ENCODE assay signal across 21 cellular contexts in the genomic region with DNA sequence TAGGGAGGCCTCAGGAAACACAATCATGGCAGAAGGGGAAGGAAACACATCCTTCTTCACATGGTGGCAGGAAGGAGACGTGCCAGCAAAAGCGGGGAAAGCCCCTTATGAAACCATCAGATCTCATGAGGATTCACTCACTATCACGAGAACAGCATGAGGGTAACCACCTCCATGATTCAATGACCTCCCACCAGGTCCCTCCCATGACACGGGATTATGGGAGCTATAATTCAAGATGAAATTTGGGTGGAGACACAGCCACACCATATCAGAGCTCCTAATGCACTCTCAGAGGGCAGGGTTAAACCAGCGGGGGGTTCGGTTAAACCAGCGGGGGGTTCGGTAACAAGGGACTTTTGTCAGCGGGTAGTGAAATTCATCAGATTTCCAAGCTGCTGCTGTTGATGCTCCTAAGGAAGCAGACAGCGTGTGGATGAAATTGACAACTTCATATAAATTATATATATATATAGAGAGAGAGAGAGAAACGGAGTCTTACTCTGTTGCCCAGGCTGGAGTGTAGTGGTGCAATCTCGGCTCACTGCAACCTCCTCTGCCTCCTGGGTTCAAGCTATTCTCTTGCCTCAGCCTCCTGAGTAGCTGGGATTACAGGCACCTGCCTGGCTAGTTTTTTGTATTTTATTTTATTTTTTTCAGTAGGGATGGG. TPM values are rescaled to one million over a fixed set of nuclear protein-coding genes. Genes with fewer than 3 reads are reported as not detected.
DNase-seq lines count a peak whose midpoint lies in the region; ATAC-seq and TF ChIP-seq lines count a peak whose summit lies in the region.
"Had no signal": no experiment of that assay in that cellular context is flagged by ENCODE, and none has a peak within 500 bp of the region (broad histone marks: within the 10 kb centered on the region; RNA-seq: fewer than 3 reads in every experiment).

No MANE protein-coding gene starts in this region.

- H3K36me3 ChIP-seq in PC-9 (ENCODE audit: low read depth) (peaks cover 15% of the 10 kb centered on the region), esophagus muscularis mucosa (peaks cover 18 to 28% (median 19%) of the 10 kb centered on the region in 4 donors), tibial artery (peaks cover 17 to 23% (median 18%) of the 10 kb centered on the region in 3 donors)

- DNase-seq in Calu3 (no peak), PC-9 (no peak), endothelial cell (ENCODE audit: low spot score) (no peak), neural crest cell (ENCODE audit: low read depth, low spot score) (no peak), esophagus muscularis mucosa (ENCODE audit: extremely low spot score) (no peak), tibial artery (no peak), NCI-H345 treated with DMSO at 0.1 percent for 48 hours (lab: John Stamatoyannopoulos, UW; ENCODE audit: unreplicated experiment) (no peak)
- DNase-seq in stimulated activated naive CD8-positive, alpha-beta T cell treated with anti-CD3 and anti-CD28 coated beads, Interleukin-15, amount 100 ng/mL, for 72 hours, result no peak
- DNase-seq: activated CD4-positive, CD25-positive, alpha-beta regulatory T cell; activated CD8-positive, alpha-beta memory T cell treated with anti-CD3 and anti-CD28 coated beads for 24 hours; effector CD4-positive, alpha-beta T cell; GF-D8; hypothalamus; naive thymus-derived CD4-positive, alpha-beta T cell; NCI-H187 treated with DMSO at 0.1 percent for 48 hours; NCI-H524; posterior cingulate gyrus; stimulated activated CD4-positive, alpha-beta T cell treated with anti-CD3 and anti-CD28 coated beads, Interleukin-4, amount 100 ng/mL, for 24 hours; testis had no signal

- peaks cover 19% of the 10 kb centered on the region for H3K4me1 Mint-ChIP-seq in Calu3 (ENCODE audit: low read depth, unreplicated experiment)
- peaks cover 60% of the 10 kb centered on the region for H3K4me1 Mint-ChIP-seq in endothelial cell (ENCODE audit: unreplicated experiment)
- peaks cover 44% of the 10 kb centered on the region for H3K4me1 Mint-ChIP-seq in neural crest cell
- H3K4me1 Mint-ChIP-seq in stimulated activated naive CD8-positive, alpha-beta T cell treated with anti-CD3 and anti-CD28 coated beads, Interleukin-15, amount 100 ng/mL, for 72 hours, result peaks cover 39% of the 10 kb centered on the region

- no peak for TF ChIP-seq POLR2A in esophagus muscularis mucosa (IDR thresholded peaks at IDR 0.05; ENCODE audit: low read depth)

- no peak overlapping the region for H3K4me2 ChIP-seq in PC-9

- TF ChIP-seq CTCF in Calu3 (IDR thresholded peaks at IDR 0.05; ENCODE audit: unreplicated experiment) (no peak), PC-9 (conservative IDR thresholded peaks at IDR 0.05) (no peak), endothelial cell (IDR thresholded peaks at IDR 0.05; ENCODE audit: unreplicated experiment) (no peak), neural crest cell (conservative IDR thresholded peaks at IDR 0.05) (no peak), esophagus muscularis mucosa (IDR thresholded peaks at IDR 0.05) (no peak), tibial artery (IDR thresholded peaks at IDR 0.05) (no peak)

- peaks cover 46% of the 10 kb centered on the region for H3K4me1 ChIP-seq in PC-9 (replicated peaks; ENCODE audit: insufficient read depth)
- H3K4me1 ChIP-seq in esophagus muscularis mucosa, result peaks cover 20 to 42% (median 33%) of the 10 kb centered on the region in 4 donors
- H3K4me1 ChIP-seq in tibial artery, result peaks cover 0 to 27% (median 17%) of the 10 kb centered on the region in 4 donors

- intact Hi-C loops in Calu3 (cut with micrococcal nuclease; ENCODE audit: unreplicated experiment) (no loop called here), PC-9 (cut with micrococcal nuclease; ENCODE audit: unreplicated experiment) (no loop called here), esophagus muscularis mucosa (cut with DNase I) (no loop called here), tibial artery (cut with DNase I; ENCODE audit: low total_unique reads) (no loop called here)

- H3K27ac ChIP-seq in PC-9 (peak overlapping the region; percentile 37; the same call in 1 of the 2 replicates), esophagus muscularis mucosa (replicated peaks in 1 of 4) (no peak overlapping the region), tibial artery (no peak overlapping the region)
- H3K27ac ChIP-seq: testis had no signal

- no peaks in the 10 kb centered on the region for H3K9me2 ChIP-seq in PC-9 (ENCODE audit: insufficient read depth)

- H3K79me2 ChIP-seq in PC-9 (ENCODE audit: low read depth), result peaks cover 34% of the 10 kb centered on the region

- CTCF ChIA-PET in Calu3 (lab: Charles Lee), result no interaction called here
- CTCF ChIA-PET in PC-9 (lab: Charles Lee), result no interaction called here

- H3K9me3 Mint-ChIP-seq in Calu3 (ENCODE audit: low read depth, unreplicated experiment), result no peaks in the 10 kb centered on the region
- no peaks in the 10 kb centered on the region for H3K9me3 Mint-ChIP-seq in endothelial cell (ENCODE audit: unreplicated experiment)
- H3K9me3 Mint-ChIP-seq in neural crest cell, result no peaks in the 10 kb centered on the region
- peaks cover 0 to 10% of the 10 kb centered on the region in 2 donors for H3K9me3 Mint-ChIP-seq in stimulated activated naive CD8-positive, alpha-beta T cell treated with anti-CD3 and anti-CD28 coated beads, Interleukin-15, amount 100 ng/mL, for 72 hours
- H3K9me3 Mint-ChIP-seq: naive thymus-derived CD4-positive, alpha-beta T cell; T-helper 2 cell treated with Interferon-gamma antibody and Interleukin-4, amounts not matched to agents 5 μg/mL and 100 μg/mL, for 36 hours had no signal

- no peaks in the 10 kb centered on the region for H3K27me3 ChIP-seq in PC-9 (ENCODE audit: insufficient read depth, low read depth)
- no peaks in the 10 kb centered on the region for H3K27me3 ChIP-seq in esophagus muscularis mucosa
- no peaks in the 10 kb centered on the region for H3K27me3 ChIP-seq in tibial artery
- H3K27me3 ChIP-seq: testis had no signal

- H3F3A ChIP-seq in PC-9 (ENCODE audit: insufficient read depth, low read depth), result peaks cover 59% of the 10 kb centered on the region

- H3K4me3 ChIP-seq in PC-9 (no peak overlapping the region), esophagus muscularis mucosa (no peak overlapping the region), tibial artery (no peak overlapping the region)
- H3K4me3 ChIP-seq: testis had no signal

- H3K9me3 ChIP-seq in PC-9 (ENCODE audit: insufficient read depth, low read depth), result no peaks in the 10 kb centered on the region
- H3K9me3 ChIP-seq in esophagus muscularis mucosa, result no peaks in the 10 kb centered on the region
- no peaks in the 10 kb centered on the region for H3K9me3 ChIP-seq in tibial artery
- H3K9me3 ChIP-seq: testis had no signal

- BruUV-seq in Calu3 (replicated peaks; lab: Mats Ljungman, UMichigan), result no TSS peak
- BruUV-seq in PC-9 (replicated peaks; lab: Mats Ljungman, UMichigan), result no TSS peak

- H3K27ac Mint-ChIP-seq in Calu3 (ENCODE audit: unreplicated experiment) (peak overlapping the region; percentile 50), endothelial cell (ENCODE audit: unreplicated experiment) (peak overlapping the region; percentile 86), neural crest cell (ENCODE audit: unreplicated experiment) (no peak overlapping the region)
- no peak overlapping the region for H3K27ac Mint-ChIP-seq in stimulated activated naive CD8-positive, alpha-beta T cell treated with anti-CD3 and anti-CD28 coated beads, Interleukin-15, amount 100 ng/mL, for 72 hours
- H3K27ac Mint-ChIP-seq: activated T-helper 1 cell treated with anti-CD3 and anti-CD28 coated beads, Interleukin-12 subunit alpha, Interleukin-12 subunit beta, Interleukin-2, Interleukin-4 antibody, amounts not matched to agents 30 ng/mL and 10 ng/mL and 1 ng/mL, durations not matched to agents 14 hours and 24 hours and 36 hours; naive thymus-derived CD4-positive, alpha-beta T cell; T-helper 2 cell treated with Interferon-gamma antibody and Interleukin-4, amounts not matched to agents 5 μg/mL and 100 μg/mL, for 36 hours had no signal

- 78% methylated on average over 12 of the region's 12 CpGs for WGBS in esophagus muscularis mucosa

- TF ChIP-seq EP300 in esophagus muscularis mucosa (IDR thresholded peaks at IDR 0.05), result no peak

- ATAC-seq in stimulated activated naive CD8-positive, alpha-beta T cell treated with anti-CD3 and anti-CD28 coated beads, Interleukin-15, amount 100 ng/mL, for 72 hours, result no peak
- ATAC-seq: naive thymus-derived CD4-positive, alpha-beta T cell had no signal

- no peak overlapping the region for H2AFZ ChIP-seq in PC-9

- H3K36me3 Mint-ChIP-seq in Calu3 (ENCODE audit: insufficient read depth, unreplicated experiment) (peaks cover 78% of the 10 kb centered on the region), endothelial cell (ENCODE audit: low read depth, unreplicated experiment) (peaks cover 21% of the 10 kb centered on the region), neural crest cell (ENCODE audit: low read depth) (no peaks in the 10 kb centered on the region)

- no peaks in the 10 kb centered on the region for H3K27me3 Mint-ChIP-seq in Calu3 (ENCODE audit: unreplicated experiment)
- H3K27me3 Mint-ChIP-seq in endothelial cell (ENCODE audit: unreplicated experiment), result peaks cover 12% of the 10 kb centered on the region
- H3K27me3 Mint-ChIP-seq in neural crest cell (ENCODE audit: low read depth), result peaks cover 2% of the 10 kb centered on the region
- no peaks in the 10 kb centered on the region for H3K27me3 Mint-ChIP-seq in stimulated activated naive CD8-positive, alpha-beta T cell treated with anti-CD3 and anti-CD28 coated beads, Interleukin-15, amount 100 ng/mL, for 72 hours
- H3K27me3 Mint-ChIP-seq: naive thymus-derived CD4-positive, alpha-beta T cell had no signal

- H3K4me3 Mint-ChIP-seq in Calu3 (ENCODE audit: low read depth, unreplicated experiment), result no peak overlapping the region
- H3K4me3 Mint-ChIP-seq in endothelial cell (ENCODE audit: unreplicated experiment), result no peak overlapping the region
- H3K4me3 Mint-ChIP-seq in neural crest cell, result peak overlapping the region; percentile 47
- H3K4me3 Mint-ChIP-seq in stimulated activated naive CD8-positive, alpha-beta T cell treated with anti-CD3 and anti-CD28 coated beads, Interleukin-15, amount 100 ng/mL, for 72 hours, result no peak overlapping the region
- H3K4me3 Mint-ChIP-seq: activated T-helper 1 cell treated with anti-CD3 and anti-CD28 coated beads, Interleukin-12 subunit alpha, Interleukin-12 subunit beta, Interleukin-2, Interleukin-4 antibody, amounts not matched to agents 30 ng/mL and 10 ng/mL and 1 ng/mL, durations not matched to agents 14 hours and 24 hours and 36 hours; T-helper 2 cell treated with Interferon-gamma antibody and Interleukin-4, amounts not matched to agents 5 μg/mL and 100 μg/mL, for 36 hours had no signal

- POLR2A ChIA-PET in PC-9 (lab: Charles Lee; ENCODE audit: unreplicated experiment), result no interaction called here

- peaks cover 7% of the 10 kb centered on the region for H4K20me1 ChIP-seq in PC-9 (ENCODE audit: insufficient read depth)

RNA-seq across cellular contexts. Expression of a gene that starts 4.3 kb away (rescaled TPM):
- total RNA-seq in Calu3 (2022), result 105 and 116 TPM in 2 replicates
- total RNA-seq in PC-9 (2021), result 88.5 and 136 TPM in 2 replicates
- 66.5 TPM for total RNA-seq in endothelial cell (ENCODE audit: unreplicated experiment)
- 37.1 and 40.9 TPM in 2 replicates for total RNA-seq in neural crest cell
- 10 to 100 TPM in 1 of 4 donors, 1 to 10 TPM in 3; 5.0 to 21.1 (median 8.1) TPM for total RNA-seq in esophagus muscularis mucosa

RNA-seq across cellular contexts. Expression of a gene that starts 17.5 kb away (rescaled TPM):
- total RNA-seq in Calu3 (2022) (37.2 and 49.4 TPM in 2 replicates), PC-9 (2021) (24.9 and 28.0 TPM in 2 replicates), endothelial cell (ENCODE audit: unreplicated experiment) (21.0 TPM), neural crest cell (49.0 and 49.4 TPM in 2 replicates), esophagus muscularis mucosa (10 to 100 TPM in 3 of 4 donors, 1 to 10 TPM in 1; 9.1 to 18.9 (median 16.3) TPM)

RNA-seq across cellular contexts. Expression of a gene that starts 52.9 kb away (rescaled TPM):
- 202 and 214 TPM in 2 replicates for total RNA-seq in Calu3 (2022)
- total RNA-seq in PC-9 (2021), result 175 and 189 TPM in 2 replicates
- 72.0 TPM for total RNA-seq in endothelial cell (ENCODE audit: unreplicated experiment)
- 59.3 and 67.3 TPM in 2 replicates for total RNA-seq in neural crest cell
- total RNA-seq in esophagus muscularis mucosa, result 10 to 100 TPM; 22.4 to 40.9 (median 31.8) TPM

Comparison
In these comparisons a context has a peak if more than half of its experiments do, and no peak if none do; other contexts are left out.
1. H3K27ac Mint-ChIP-seq: peak in Calu3 (single experiment) and endothelial cell (single experiment); none in neural crest cell (single experiment) and stimulated activated naive CD8-positive, alpha-beta T cell treated with anti-CD3 and anti-CD28 coated beads, Interleukin-15, amount 100 ng/mL, for 72 hours (0 of 2).